1 cellular context compared by ENCODE assay signal in genomic region chr12:104344682-104345081, GRCh38.
TF ChIP-seq lines count a peak whose summit lies in the region.

No MANE protein-coding gene starts in this region.

TF ChIP-seq in A549, 52 proteins besides CTCF, POLR2A, EP300 and RAD21 (continued from another document):
- no peak for TF ChIP-seq PBX3 (IDR thresholded peaks at IDR 0.05)
- no peak for TF ChIP-seq E2F6 (IDR thresholded peaks at IDR 0.05; ENCODE audit: borderline replicate concordance, low read depth)
- no peak for TF ChIP-seq HDAC2 (IDR thresholded peaks at IDR 0.05)
- TF ChIP-seq FOSB (CRISPR knock-in tag; IDR thresholded peaks at IDR 0.05) = peak; percentile 8; the same call in 1 of the 2 replicates
- TF ChIP-seq TP53 (CRISPR knock-in tag; IDR thresholded peaks at IDR 0.05) = 0 out of 2 replicates have a peak, but pooled peaks have one; percentile 9
- no peak for TF ChIP-seq HOXB13 (CRISPR knock-in tag; IDR thresholded peaks at IDR 0.05; ENCODE audit: low read depth)
- no peak for TF ChIP-seq ELK1 (IDR thresholded peaks at IDR 0.05; ENCODE audit: low read depth, low read length)
- TF ChIP-seq REST (IDR thresholded peaks at IDR 0.05) = no peak
- no peak for TF ChIP-seq MAZ (IDR thresholded peaks at IDR 0.05; ENCODE audit: borderline replicate concordance, low read depth, low read length)
- TF ChIP-seq HOXB5 (CRISPR knock-in tag; IDR thresholded peaks at IDR 0.05) = no peak
- no peak for TF ChIP-seq RFX5 (IDR thresholded peaks at IDR 0.05)
- no peak for TF ChIP-seq ESRRA (IDR thresholded peaks at IDR 0.05; ENCODE audit: borderline replicate concordance, low read length)
- no peak for TF ChIP-seq USF2 (IDR thresholded peaks at IDR 0.05)
- TF ChIP-seq MYC (IDR thresholded peaks at IDR 0.05; ENCODE audit: borderline replicate concordance, low read length) = no peak
- no peak for TF ChIP-seq MAX (IDR thresholded peaks at IDR 0.05)
- TF ChIP-seq NR3C1 (IDR thresholded peaks at IDR 0.05) = no peak
- no peak for TF ChIP-seq BHLHE40 (IDR thresholded peaks at IDR 0.05; ENCODE audit: low read depth, low read length)
- no peak for TF ChIP-seq RCOR1 (IDR thresholded peaks at IDR 0.05; ENCODE audit: low read depth, low read length)
- no peak for TF ChIP-seq CBX2 (IDR thresholded peaks at IDR 0.05; ENCODE audit: borderline replicate concordance, low read depth)
- TF ChIP-seq JUNB (IDR thresholded peaks at IDR 0.05) = no peak
- TF ChIP-seq POLR2AphosphoS2 (conservative IDR thresholded peaks at IDR 0.05; ENCODE audit: low read length) = peak; percentile 90; the same call in 1 of the 2 replicates
